ENCODE assay signal across 11 cellular contexts in the genomic region with DNA sequence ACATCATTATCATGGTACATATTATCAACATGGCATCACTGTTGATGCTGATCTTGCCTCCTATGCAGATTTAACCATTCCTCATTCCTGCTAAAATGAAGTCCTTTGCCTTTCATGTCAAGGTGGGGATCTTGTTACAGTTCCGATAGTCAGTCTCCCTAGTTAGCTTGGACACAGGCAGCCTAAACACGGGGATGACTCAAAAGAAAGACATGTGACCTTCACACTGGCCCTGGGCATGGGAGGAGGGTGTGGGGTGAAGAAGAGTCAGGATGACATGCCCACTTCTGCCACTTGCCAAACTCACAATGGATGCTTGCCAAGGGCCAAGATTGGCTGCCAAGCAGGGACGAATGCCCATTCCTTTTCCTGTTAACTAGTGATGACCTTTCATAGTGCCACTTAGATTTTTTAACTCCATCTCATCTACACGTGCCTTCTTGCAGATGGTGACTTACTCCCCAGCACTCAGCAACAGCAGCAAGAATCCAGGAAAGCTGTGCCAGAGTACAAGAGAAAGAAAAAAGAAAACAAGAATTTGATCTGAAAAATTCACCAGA. TPM values are rescaled to one million over a fixed set of nuclear protein-coding genes. Genes with fewer than 3 reads are reported as not detected.
A peak's percentile ranks its signal among the peaks of the same experiment; 100 is the strongest.
DNase-seq lines count a peak whose midpoint lies in the region; ATAC-seq and TF ChIP-seq lines count a peak whose summit lies in the region.
"Had no signal": no experiment of that assay in that cellular context is flagged by ENCODE, and none has a peak within 500 bp of the region (broad histone marks: within the 10 kb centered on the region; RNA-seq: fewer than 3 reads in every experiment).

No MANE protein-coding gene starts in this region.

- H3K36me3 Mint-ChIP-seq in natural killer cell, result no peaks in the 10 kb centered on the region

- H3K4me3 Mint-ChIP-seq in natural killer cell, result no peak overlapping the region

- no peak for ATAC-seq in natural killer cell
- no peak for ATAC-seq in GM19397 (IDR thresholded peaks at IDR 0.05; ENCODE audit: unreplicated experiment)
- ATAC-seq in HG03108 (IDR thresholded peaks at IDR 0.05; ENCODE audit: unreplicated experiment), result no peak

- no peaks in the 10 kb centered on the region for H3K4me1 Mint-ChIP-seq in natural killer cell

- H3K27ac Mint-ChIP-seq in natural killer cell, result no peak overlapping the region

- no peaks in the 10 kb centered on the region for H3K9me3 Mint-ChIP-seq in natural killer cell

- no peak for TF ChIP-seq CTCF in natural killer cell (IDR thresholded peaks at IDR 0.05)

- DNase-seq in Daoy (ENCODE audit: low read depth) (peak; percentile 80), RPMI7951 (ENCODE audit: low read depth) (peak; percentile 91), fibroblast of gingiva (ENCODE audit: low read depth) (peak; percentile 74), mucosa of gallbladder (ENCODE audit: low spot score) (peak; percentile 51), natural killer cell (no peak), superior temporal gyrus (ENCODE audit: extremely low spot score) (no peak)
- DNase-seq: activated naive CD4-positive, alpha-beta T cell treated with anti-CD3 and anti-CD28 coated beads, Interleukin-2, amount 50 U/mL, for 16 hours; SIG-M5; upper lobe of left lung had no signal

- peaks cover 0 to 3% of the 10 kb centered on the region in 2 donors for H3K27me3 Mint-ChIP-seq in natural killer cell (ENCODE audit: low read depth in 2 of 2)

- intact Hi-C loops in natural killer cell (cut with micrococcal nuclease), result no loop called here

RNA-seq across cellular contexts. Expression of a gene that starts 13.9 kb away (rescaled TPM):
- total RNA-seq in Daoy (2014; rRNA removed; shearing (Covaris generic)), result 13.3 and 14.0 TPM in 2 replicates
- 17.0 and 17.1 TPM in 2 replicates for total RNA-seq in RPMI7951 (2014; rRNA removed; shearing (Covaris generic))
- total RNA-seq in mucosa of gallbladder (14.3 TPM), natural killer cell (10 to 100 TPM in 1 of 3 donors, 1 to 10 TPM in 2; 3.9 to 13.8 (median 5.6) TPM)

Comparison
In these comparisons a context has a peak if more than half of its experiments do, and no peak if none do; other contexts are left out.
1. DNase-seq: peak in Daoy (single experiment), RPMI7951 (single experiment), fibroblast of gingiva (single experiment) and mucosa of gallbladder (single experiment); none in natural killer cell (single experiment) and superior temporal gyrus (single experiment).